ENCODE assay signal across 1 cellular context in the genomic region with DNA sequence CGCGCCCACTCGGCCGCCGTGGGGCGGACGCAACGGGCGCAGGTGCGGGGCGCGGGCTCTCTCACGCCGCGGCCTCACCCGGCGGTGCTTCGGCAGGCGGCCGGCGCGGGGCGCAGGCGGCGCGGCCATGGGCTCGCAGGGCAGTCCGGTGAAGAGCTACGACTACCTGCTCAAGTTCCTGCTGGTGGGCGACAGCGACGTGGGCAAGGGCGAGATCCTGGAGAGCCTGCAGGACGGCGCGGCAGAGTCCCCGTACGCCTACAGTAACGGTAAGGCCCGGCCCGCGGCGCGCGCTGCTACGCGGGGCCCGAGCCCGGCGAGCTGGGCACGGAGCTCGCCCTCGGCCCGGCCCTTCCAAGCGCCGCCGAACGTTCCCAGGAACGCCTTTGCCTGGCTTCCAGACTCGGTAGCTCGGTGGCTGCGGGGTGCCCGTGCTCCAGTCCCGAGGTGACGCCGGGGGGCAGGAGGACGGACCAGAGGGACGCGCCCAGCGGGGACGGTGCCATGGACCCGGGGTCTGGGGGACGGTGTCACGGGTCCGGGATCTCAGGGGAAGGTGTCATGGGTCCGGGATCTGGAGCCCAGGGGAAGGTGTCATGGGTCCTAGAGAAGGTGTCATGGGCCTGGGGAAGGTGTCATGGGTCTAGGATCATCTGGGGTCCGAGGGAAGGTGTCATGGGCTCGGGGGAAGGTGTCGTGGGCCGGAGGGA.
TF ChIP-seq lines count a peak whose summit lies in the region.

No MANE protein-coding gene starts in this region.

TF ChIP-seq in HepG2, 621 proteins besides CTCF, POLR2A, EP300 and RAD21 (continued from another document and continues in another):
- TF ChIP-seq FOSL2 (CRISPR knock-in tag; IDR thresholded peaks at IDR 0.05) (no peak), ZNF446 (CRISPR knock-in tag; IDR thresholded peaks at IDR 0.05) (peak; percentile 72; the same call in 1 of the 2 replicates), ZNF563 (CRISPR knock-in tag; IDR thresholded peaks at IDR 0.05) (peak; percentile 75; the same call in 1 of the 2 replicates), ZNF180 (CRISPR knock-in tag; IDR thresholded peaks at IDR 0.05; ENCODE audit: borderline replicate concordance, low read depth) (no peak), SP1 (IDR thresholded peaks at IDR 0.05) (no peak), SP1 (CRISPR knock-in tag; IDR thresholded peaks at IDR 0.05) (no peak), ZNF468 (CRISPR knock-in tag; IDR thresholded peaks at IDR 0.05) (0 out of 2 replicates have a peak, but pooled peaks have one; percentile 47), ZNF570 (CRISPR knock-in tag; IDR thresholded peaks at IDR 0.05; ENCODE audit: borderline replicate concordance) (no peak), MED8 (CRISPR knock-in tag; IDR thresholded peaks at IDR 0.05; ENCODE audit: insufficient replicate concordance) (no peak), AGO2 (optimal IDR thresholded peaks at IDR 0.05; ENCODE audit: low read depth, low read length) (peak; percentile 44), RFXAP (CRISPR knock-in tag; IDR thresholded peaks at IDR 0.05; ENCODE audit: borderline replicate concordance) (no peak), ZFY (CRISPR knock-in tag; IDR thresholded peaks at IDR 0.05) (peak; percentile 66), ZSCAN21 (CRISPR knock-in tag; IDR thresholded peaks at IDR 0.05; ENCODE audit: borderline replicate concordance) (peak; percentile 63; the same call in 1 of the 2 replicates), SIN3B (IDR thresholded peaks at IDR 0.05; ENCODE audit: low read length) (no peak), SAFB2 (CRISPR knock-in tag; IDR thresholded peaks at IDR 0.05; ENCODE audit: borderline replicate concordance, low read depth) (0 out of 2 replicates have a peak, but pooled peaks have one; percentile 50), SALL2 (CRISPR knock-in tag; IDR thresholded peaks at IDR 0.05) (peak; percentile 68), MXI1 (IDR thresholded peaks at IDR 0.05; ENCODE audit: borderline replicate concordance, low read depth, low read length) (peak; percentile 11; the same call in 1 of the 3 replicates), NFE2L2 (IDR thresholded peaks at IDR 0.05; ENCODE audit: low read length) (no peak), MIER2 (CRISPR knock-in tag; IDR thresholded peaks at IDR 0.05) (no peak), ISX (CRISPR knock-in tag; conservative IDR thresholded peaks at IDR 0.05) (no peak), ZFX (CRISPR knock-in tag; IDR thresholded peaks at IDR 0.05; ENCODE audit: low read depth) (0 out of 2 replicates have a peak, but pooled peaks have one; percentile 47), SPEN (CRISPR knock-in tag; IDR thresholded peaks at IDR 0.05; ENCODE audit: low read depth) (0 out of 2 replicates have a peak, but pooled peaks have one; percentile 19), PHF8 (CRISPR knock-in tag; IDR thresholded peaks at IDR 0.05) (peak; percentile 51; the same call in 1 of the 2 replicates), RCOR2 (CRISPR knock-in tag; IDR thresholded peaks at IDR 0.05) (no peak), YEATS4 (CRISPR knock-in tag; IDR thresholded peaks at IDR 0.05; ENCODE audit: borderline replicate concordance) (peak; percentile 67; the same call in 1 of the 2 replicates), ZNF225 (CRISPR knock-in tag; IDR thresholded peaks at IDR 0.05) (peak; percentile 41; the same call in 1 of the 2 replicates), FIP1L1 (IDR thresholded peaks at IDR 0.05; ENCODE audit: borderline replicate concordance, insufficient read depth, low read depth, low read length) (no peak), SP4 (CRISPR knock-in tag; IDR thresholded peaks at IDR 0.05) (0 out of 2 replicates have a peak, but pooled peaks have one; percentile 12)
- TF ChIP-seq, protein P1, sequence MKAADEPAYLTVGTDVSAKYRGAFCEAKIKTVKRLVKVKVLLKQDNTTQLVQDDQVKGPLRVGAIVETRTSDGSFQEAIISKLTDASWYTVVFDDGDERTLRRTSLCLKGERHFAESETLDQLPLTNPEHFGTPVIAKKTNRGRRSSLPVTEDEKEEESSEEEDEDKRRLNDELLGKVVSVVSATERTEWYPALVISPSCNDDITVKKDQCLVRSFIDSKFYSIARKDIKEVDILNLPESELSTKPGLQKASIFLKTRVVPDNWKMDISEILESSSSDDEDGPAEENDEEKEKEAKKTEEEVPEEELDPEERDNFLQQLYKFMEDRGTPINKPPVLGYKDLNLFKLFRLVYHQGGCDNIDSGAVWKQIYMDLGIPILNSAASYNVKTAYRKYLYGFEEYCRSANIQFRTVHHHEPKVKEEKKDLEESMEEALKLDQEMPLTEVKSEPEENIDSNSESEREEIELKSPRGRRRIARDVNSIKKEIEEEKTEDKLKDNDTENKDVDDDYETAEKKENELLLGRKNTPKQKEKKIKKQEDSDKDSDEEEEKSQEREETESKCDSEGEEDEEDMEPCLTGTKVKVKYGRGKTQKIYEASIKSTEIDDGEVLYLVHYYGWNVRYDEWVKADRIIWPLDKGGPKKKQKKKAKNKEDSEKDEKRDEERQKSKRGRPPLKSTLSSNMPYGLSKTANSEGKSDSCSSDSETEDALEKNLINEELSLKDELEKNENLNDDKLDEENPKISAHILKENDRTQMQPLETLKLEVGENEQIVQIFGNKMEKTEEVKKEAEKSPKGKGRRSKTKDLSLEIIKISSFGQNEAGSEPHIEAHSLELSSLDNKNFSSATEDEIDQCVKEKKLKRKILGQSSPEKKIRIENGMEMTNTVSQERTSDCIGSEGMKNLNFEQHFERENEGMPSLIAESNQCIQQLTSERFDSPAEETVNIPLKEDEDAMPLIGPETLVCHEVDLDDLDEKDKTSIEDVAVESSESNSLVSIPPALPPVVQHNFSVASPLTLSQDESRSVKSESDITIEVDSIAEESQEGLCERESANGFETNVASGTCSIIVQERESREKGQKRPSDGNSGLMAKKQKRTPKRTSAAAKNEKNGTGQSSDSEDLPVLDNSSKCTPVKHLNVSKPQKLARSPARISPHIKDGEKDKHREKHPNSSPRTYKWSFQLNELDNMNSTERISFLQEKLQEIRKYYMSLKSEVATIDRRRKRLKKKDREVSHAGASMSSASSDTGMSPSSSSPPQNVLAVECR (CRISPR knock-in tag; IDR thresholded peaks at IDR 0.05; ENCODE audit: borderline replicate concordance): peak; percentile 67; the same call in 1 of the 2 replicates
- TF ChIP-seq, protein P2, sequence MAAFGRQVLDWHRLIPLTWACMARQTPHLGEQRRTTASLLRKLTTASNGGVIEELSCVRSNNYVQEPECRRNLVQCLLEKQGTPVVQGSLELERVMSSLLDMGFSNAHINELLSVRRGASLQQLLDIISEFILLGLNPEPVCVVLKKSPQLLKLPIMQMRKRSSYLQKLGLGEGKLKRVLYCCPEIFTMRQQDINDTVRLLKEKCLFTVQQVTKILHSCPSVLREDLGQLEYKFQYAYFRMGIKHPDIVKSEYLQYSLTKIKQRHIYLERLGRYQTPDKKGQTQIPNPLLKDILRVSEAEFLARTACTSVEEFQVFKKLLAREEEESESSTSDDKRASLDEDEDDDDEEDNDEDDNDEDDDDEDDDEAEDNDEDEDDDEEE (CRISPR knock-in tag; IDR thresholded peaks at IDR 0.05): peak; percentile 36; the same call in 1 of the 2 replicates
- TF ChIP-seq, protein P3, sequence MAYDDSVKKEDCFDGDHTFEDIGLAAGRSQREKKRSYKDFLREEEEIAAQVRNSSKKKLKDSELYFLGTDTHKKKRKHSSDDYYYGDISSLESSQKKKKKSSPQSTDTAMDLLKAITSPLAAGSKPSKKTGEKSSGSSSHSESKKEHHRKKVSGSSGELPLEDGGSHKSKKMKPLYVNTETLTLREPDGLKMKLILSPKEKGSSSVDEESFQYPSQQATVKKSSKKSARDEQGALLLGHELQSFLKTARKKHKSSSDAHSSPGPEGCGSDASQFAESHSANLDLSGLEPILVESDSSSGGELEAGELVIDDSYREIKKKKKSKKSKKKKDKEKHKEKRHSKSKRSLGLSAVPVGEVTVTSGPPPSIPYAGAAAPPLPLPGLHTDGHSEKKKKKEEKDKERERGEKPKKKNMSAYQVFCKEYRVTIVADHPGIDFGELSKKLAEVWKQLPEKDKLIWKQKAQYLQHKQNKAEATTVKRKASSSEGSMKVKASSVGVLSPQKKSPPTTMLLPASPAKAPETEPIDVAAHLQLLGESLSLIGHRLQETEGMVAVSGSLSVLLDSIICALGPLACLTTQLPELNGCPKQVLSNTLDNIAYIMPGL (CRISPR knock-in tag; IDR thresholded peaks at IDR 0.05; ENCODE audit: borderline replicate concordance in 1 of 2, low read depth in 1 of 2): 0 out of 4 replicates have a peak, but pooled peaks of 1 of the 2 experiments have one; percentile 8
- TF ChIP-seq, protein P4, sequence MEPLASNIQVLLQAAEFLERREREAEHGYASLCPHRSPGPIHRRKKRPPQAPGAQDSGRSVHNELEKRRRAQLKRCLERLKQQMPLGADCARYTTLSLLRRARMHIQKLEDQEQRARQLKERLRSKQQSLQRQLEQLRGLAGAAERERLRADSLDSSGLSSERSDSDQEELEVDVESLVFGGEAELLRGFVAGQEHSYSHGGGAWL (CRISPR knock-in tag; IDR thresholded peaks at IDR 0.05): no peak; the same call in 1 of the 2 replicates
- TF ChIP-seq, protein P5, sequence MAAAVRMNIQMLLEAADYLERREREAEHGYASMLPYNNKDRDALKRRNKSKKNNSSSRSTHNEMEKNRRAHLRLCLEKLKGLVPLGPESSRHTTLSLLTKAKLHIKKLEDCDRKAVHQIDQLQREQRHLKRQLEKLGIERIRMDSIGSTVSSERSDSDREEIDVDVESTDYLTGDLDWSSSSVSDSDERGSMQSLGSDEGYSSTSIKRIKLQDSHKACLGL (CRISPR knock-in tag; IDR thresholded peaks at IDR 0.05): peak; percentile 39; the same call in 1 of the 2 replicates
- TF ChIP-seq, protein P6, sequence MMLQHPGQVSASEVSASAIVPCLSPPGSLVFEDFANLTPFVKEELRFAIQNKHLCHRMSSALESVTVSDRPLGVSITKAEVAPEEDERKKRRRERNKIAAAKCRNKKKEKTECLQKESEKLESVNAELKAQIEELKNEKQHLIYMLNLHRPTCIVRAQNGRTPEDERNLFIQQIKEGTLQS (CRISPR knock-in tag; IDR thresholded peaks at IDR 0.05): no peak
- TF ChIP-seq, protein P7, sequence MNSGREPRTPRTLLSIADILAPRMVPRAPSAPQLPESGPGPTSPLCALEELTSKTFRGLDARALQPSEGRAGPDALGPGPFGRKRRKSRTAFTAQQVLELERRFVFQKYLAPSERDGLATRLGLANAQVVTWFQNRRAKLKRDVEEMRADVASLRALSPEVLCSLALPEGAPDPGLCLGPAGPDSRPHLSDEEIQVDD (CRISPR knock-in tag; IDR thresholded peaks at IDR 0.05; ENCODE audit: borderline replicate concordance): peak; percentile 20; the same call in 1 of the 2 replicates
- TF ChIP-seq, protein P8, sequence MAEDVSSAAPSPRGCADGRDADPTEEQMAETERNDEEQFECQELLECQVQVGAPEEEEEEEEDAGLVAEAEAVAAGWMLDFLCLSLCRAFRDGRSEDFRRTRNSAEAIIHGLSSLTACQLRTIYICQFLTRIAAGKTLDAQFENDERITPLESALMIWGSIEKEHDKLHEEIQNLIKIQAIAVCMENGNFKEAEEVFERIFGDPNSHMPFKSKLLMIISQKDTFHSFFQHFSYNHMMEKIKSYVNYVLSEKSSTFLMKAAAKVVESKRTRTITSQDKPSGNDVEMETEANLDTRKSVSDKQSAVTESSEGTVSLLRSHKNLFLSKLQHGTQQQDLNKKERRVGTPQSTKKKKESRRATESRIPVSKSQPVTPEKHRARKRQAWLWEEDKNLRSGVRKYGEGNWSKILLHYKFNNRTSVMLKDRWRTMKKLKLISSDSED (CRISPR knock-in tag; IDR thresholded peaks at IDR 0.05): 0 out of 2 replicates have a peak, but pooled peaks have one; percentile 45
- TF ChIP-seq, protein P9, sequence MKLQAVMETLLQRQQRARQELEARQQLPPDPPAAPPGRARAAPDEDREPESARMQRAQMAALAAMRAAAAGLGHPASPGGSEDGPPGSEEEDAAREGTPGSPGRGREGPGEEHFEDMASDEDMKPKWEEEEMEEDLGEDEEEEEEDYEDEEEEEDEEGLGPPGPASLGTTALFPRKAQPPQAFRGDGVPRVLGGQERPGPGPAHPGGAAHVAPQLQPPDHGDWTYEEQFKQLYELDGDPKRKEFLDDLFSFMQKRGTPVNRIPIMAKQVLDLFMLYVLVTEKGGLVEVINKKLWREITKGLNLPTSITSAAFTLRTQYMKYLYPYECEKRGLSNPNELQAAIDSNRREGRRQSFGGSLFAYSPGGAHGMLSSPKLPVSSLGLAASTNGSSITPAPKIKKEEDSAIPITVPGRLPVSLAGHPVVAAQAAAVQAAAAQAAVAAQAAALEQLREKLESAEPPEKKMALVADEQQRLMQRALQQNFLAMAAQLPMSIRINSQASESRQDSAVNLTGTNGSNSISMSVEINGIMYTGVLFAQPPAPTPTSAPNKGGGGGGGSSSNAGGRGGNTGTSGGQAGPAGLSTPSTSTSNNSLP (IDR thresholded peaks at IDR 0.05; ENCODE audit: low read depth, low read length): no peak
- TF ChIP-seq, protein P10, sequence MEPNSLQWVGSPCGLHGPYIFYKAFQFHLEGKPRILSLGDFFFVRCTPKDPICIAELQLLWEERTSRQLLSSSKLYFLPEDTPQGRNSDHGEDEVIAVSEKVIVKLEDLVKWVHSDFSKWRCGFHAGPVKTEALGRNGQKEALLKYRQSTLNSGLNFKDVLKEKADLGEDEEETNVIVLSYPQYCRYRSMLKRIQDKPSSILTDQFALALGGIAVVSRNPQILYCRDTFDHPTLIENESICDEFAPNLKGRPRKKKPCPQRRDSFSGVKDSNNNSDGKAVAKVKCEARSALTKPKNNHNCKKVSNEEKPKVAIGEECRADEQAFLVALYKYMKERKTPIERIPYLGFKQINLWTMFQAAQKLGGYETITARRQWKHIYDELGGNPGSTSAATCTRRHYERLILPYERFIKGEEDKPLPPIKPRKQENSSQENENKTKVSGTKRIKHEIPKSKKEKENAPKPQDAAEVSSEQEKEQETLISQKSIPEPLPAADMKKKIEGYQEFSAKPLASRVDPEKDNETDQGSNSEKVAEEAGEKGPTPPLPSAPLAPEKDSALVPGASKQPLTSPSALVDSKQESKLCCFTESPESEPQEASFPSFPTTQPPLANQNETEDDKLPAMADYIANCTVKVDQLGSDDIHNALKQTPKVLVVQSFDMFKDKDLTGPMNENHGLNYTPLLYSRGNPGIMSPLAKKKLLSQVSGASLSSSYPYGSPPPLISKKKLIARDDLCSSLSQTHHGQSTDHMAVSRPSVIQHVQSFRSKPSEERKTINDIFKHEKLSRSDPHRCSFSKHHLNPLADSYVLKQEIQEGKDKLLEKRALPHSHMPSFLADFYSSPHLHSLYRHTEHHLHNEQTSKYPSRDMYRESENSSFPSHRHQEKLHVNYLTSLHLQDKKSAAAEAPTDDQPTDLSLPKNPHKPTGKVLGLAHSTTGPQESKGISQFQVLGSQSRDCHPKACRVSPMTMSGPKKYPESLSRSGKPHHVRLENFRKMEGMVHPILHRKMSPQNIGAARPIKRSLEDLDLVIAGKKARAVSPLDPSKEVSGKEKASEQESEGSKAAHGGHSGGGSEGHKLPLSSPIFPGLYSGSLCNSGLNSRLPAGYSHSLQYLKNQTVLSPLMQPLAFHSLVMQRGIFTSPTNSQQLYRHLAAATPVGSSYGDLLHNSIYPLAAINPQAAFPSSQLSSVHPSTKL (CRISPR knock-in tag; IDR thresholded peaks at IDR 0.05): no peak
- TF ChIP-seq, protein P11, sequence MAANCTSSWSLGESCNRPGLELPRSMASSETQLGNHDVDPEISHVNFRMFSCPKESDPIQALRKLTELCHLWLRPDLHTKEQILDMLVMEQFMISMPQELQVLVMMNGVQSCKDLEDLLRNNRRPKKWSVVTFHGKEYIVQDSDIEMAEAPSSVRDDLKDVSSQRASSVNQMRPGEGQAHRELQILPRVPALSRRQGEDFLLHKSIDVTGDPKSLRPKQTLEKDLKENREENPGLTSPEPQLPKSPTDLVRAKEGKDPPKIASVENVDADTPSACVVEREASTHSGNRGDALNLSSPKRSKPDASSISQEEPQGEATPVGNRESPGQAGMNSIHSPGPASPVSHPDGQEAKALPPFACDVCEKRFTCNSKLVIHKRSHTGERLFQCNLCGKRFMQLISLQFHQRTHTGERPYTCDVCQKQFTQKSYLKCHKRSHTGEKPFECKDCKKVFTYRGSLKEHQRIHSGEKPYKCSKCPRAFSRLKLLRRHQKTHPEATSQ (CRISPR knock-in tag; IDR thresholded peaks at IDR 0.05; ENCODE audit: borderline replicate concordance): no peak
